ENCODE assay signal across 24 cellular contexts in genomic region chr11:46499821-46500220, GRCh38.
"Had no signal": no experiment of that assay in that cellular context is flagged by ENCODE, and none has a peak within 500 bp of the region (broad histone marks: within the 10 kb centered on the region; RNA-seq: fewer than 3 reads in every experiment).

No MANE protein-coding gene starts in this region.

- DNase-seq: effector CD8-positive, alpha-beta T cell; foreskin keratinocyte; heart left ventricle; left colon; mesenchymal stem cell; naive thymus-derived CD8-positive, alpha-beta T cell; nephron progenitor cell; nucleus accumbens; sigmoid colon; stimulated activated CD4-positive, alpha-beta T cell treated with anti-CD3 and anti-CD28 coated beads, Interleukin-2, amount 100 ng/mL, for 24 hours; stimulated activated CD4-positive, alpha-beta T cell treated with anti-CD3 and anti-CD28 coated beads, Interleukin-4, amount 100 ng/mL, for 24 hours; stimulated activated naive CD8-positive, alpha-beta T cell treated with anti-CD3 and anti-CD28 coated beads, Interleukin-15, Interleukin-2, amounts not matched to agents 100 U/mL and 50 U/mL, for 24 hours; substantia nigra; testis; tibial artery had no signal

- ATAC-seq: foreskin keratinocyte; gastroesophageal sphincter; left colon; naive thymus-derived CD8-positive, alpha-beta T cell; stimulated activated effector memory CD8-positive, alpha-beta T cell treated with anti-CD3 and anti-CD28 coated beads, Interleukin-12 subunit alpha, Interleukin-12 subunit beta, amount 100 ng/mL, for 72 hours; stimulated activated naive CD8-positive, alpha-beta T cell treated with anti-CD3 and anti-CD28 coated beads, Interleukin-15, Interleukin-2, amounts not matched to agents 100 U/mL and 50 U/mL, for 24 hours had no signal

- H3K4me3 ChIP-seq: esophagus muscularis mucosa, gastroesophageal sphincter, heart left ventricle, hepatocyte, lung, prostate gland, right atrium auricular region, sigmoid colon, testis, tibial artery had no signal

- H3K27me3 ChIP-seq: esophagus muscularis mucosa, foreskin keratinocyte, gastroesophageal sphincter, heart left ventricle, hepatocyte, right atrium auricular region, sigmoid colon, testis, tibial artery had no signal

- H3K4me1 ChIP-seq: prostate gland, tibial artery had no signal

- H3K4me3 Mint-ChIP-seq: dendritic cell treated with granulocyte-macrophage colony-stimulating factor and Interleukin-4, amounts not matched to agents 40 ng/mL and 50 ng/mL, for 4 days; naive thymus-derived CD8-positive, alpha-beta T cell; nephron progenitor cell; stimulated activated effector memory CD8-positive, alpha-beta T cell treated with anti-CD3 and anti-CD28 coated beads, Interleukin-12 subunit alpha, Interleukin-12 subunit beta, amount 100 ng/mL, for 72 hours; type B pancreatic cell had no signal

- H3K27ac Mint-ChIP-seq: dendritic cell treated with granulocyte-macrophage colony-stimulating factor and Interleukin-4, amounts not matched to agents 40 ng/mL and 50 ng/mL, for 4 days; stimulated activated effector memory CD8-positive, alpha-beta T cell treated with anti-CD3 and anti-CD28 coated beads, Interleukin-12 subunit alpha, Interleukin-12 subunit beta, amount 100 ng/mL, for 72 hours had no signal

- H3K9me3 ChIP-seq: esophagus muscularis mucosa, gastroesophageal sphincter, heart left ventricle, prostate gland, right atrium auricular region, sigmoid colon, testis, tibial artery had no signal

- H3K27me3 Mint-ChIP-seq: dendritic cell treated with granulocyte-macrophage colony-stimulating factor and Interleukin-4, amounts not matched to agents 40 ng/mL and 50 ng/mL, for 4 days; naive thymus-derived CD8-positive, alpha-beta T cell; type B pancreatic cell had no signal

- H3K9me3 Mint-ChIP-seq: dendritic cell treated with granulocyte-macrophage colony-stimulating factor and Interleukin-4, amounts not matched to agents 40 ng/mL and 50 ng/mL, for 4 days; naive thymus-derived CD8-positive, alpha-beta T cell; nephron progenitor cell; stimulated activated effector memory CD8-positive, alpha-beta T cell treated with anti-CD3 and anti-CD28 coated beads, Interleukin-12 subunit alpha, Interleukin-12 subunit beta, amount 100 ng/mL, for 72 hours; type B pancreatic cell had no signal

- H3K27ac ChIP-seq: esophagus muscularis mucosa, foreskin keratinocyte, gastroesophageal sphincter, hepatocyte, prostate gland, right atrium auricular region, sigmoid colon, testis, tibial artery had no signal
